19 cellular contexts compared by ENCODE assay signal in the genomic region with DNA sequence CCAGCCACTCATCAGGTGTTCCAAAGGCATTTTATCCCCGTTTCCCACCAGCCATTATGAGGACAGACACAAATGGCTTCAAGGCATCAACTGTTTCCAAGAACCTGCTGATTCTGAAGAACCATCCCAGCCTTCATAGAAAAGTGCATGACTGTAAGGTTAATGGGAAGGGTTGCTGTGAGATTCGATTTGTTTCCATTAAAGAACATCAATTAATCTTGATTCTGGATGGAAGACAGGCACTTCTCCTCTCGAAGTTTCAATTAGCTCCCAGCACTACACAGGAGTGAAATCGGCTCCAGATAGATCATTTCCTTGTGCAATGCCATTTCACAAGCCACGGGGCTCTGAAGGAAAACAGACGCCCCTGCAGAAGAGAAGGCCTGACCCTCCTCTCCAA. TPM values are rescaled to one million over a fixed set of nuclear protein-coding genes. Genes with fewer than 3 reads are reported as not detected.
DNase-seq lines count a peak whose midpoint lies in the region; ATAC-seq and TF ChIP-seq lines count a peak whose summit lies in the region.
"Had no signal": no experiment of that assay in that cellular context is flagged by ENCODE, and none has a peak within 500 bp of the region (broad histone marks: within the 10 kb centered on the region; RNA-seq: fewer than 3 reads in every experiment).

No MANE protein-coding gene starts in this region.

- H3K36me3 Mint-ChIP-seq in neural progenitor cell = peaks cover 34% of the 10 kb centered on the region
- H3K36me3 Mint-ChIP-seq: CD8-positive, alpha-beta T cell had no signal

- no peaks in the 10 kb centered on the region for H3K9me3 ChIP-seq in OCI-LY3 (ENCODE audit: insufficient read depth, low read length)
- no peaks in the 10 kb centered on the region for H3K9me3 ChIP-seq in neural progenitor cell (ENCODE audit: low read depth)
- H3K9me3 ChIP-seq: BLaER1, Caco-2, HAP-1 had no signal

- H3K9ac ChIP-seq in OCI-LY3 (ENCODE audit: low read length) = peak overlapping the region; percentile 32; the same call in 1 of the 2 replicates
- no peak overlapping the region for H3K9ac ChIP-seq in neural progenitor cell
- H3K9ac ChIP-seq: BLaER1 had no signal

- H3K79me2 ChIP-seq in OCI-LY3 (ENCODE audit: low read length) = no peaks in the 10 kb centered on the region
- H3K79me2 ChIP-seq in neural progenitor cell (ENCODE audit: low read depth) = peaks cover 7% of the 10 kb centered on the region

- H3K4me2 ChIP-seq in OCI-LY3 (ENCODE audit: low read length) = peak overlapping the region; percentile 89
- no peak overlapping the region for H3K4me2 ChIP-seq in neural progenitor cell
- H3K4me2 ChIP-seq: BLaER1 had no signal

- peak; percentile 21 for DNase-seq in NCI-H128 (lab: John Stamatoyannopoulos, UW; ENCODE audit: unreplicated experiment)
- no peak for DNase-seq in neural progenitor cell (ENCODE audit: low spot score)
- DNase-seq in activated T-cell treated with anti-CD3 and anti-CD28 coated beads, Interleukin-2, amount 50 U/mL, for 48 hours = no peak
- no peak for DNase-seq in coronary artery (ENCODE audit: low spot score)
- DNase-seq: Caco-2; CD4-positive, CD25-positive, alpha-beta regulatory T cell; CD8-positive, alpha-beta T cell; DMS153; DND-41; GOT3; HFFc6 had no signal

- H3K4me3 Mint-ChIP-seq in neural progenitor cell = no peak overlapping the region
- H3K4me3 Mint-ChIP-seq: B cell; CD4-positive, CD25-positive, alpha-beta regulatory T cell; CD8-positive, alpha-beta T cell; HFFc6 had no signal

- H3K4me1 Mint-ChIP-seq in neural progenitor cell = peaks cover 68% of the 10 kb centered on the region
- H3K4me1 Mint-ChIP-seq: B cell had no signal

- TF ChIP-seq CTCF in OCI-LY3 (IDR thresholded peaks at IDR 0.05; ENCODE audit: low read depth, low read length) (no peak), neural progenitor cell (IDR thresholded peaks at IDR 0.05) (no peak), coronary artery (IDR thresholded peaks at IDR 0.05) (no peak)

- no peaks in the 10 kb centered on the region for H4K20me1 ChIP-seq in OCI-LY3 (ENCODE audit: insufficient read depth, low read length)
- H4K20me1 ChIP-seq in neural progenitor cell (ENCODE audit: low read depth) = peaks cover 46% of the 10 kb centered on the region

- H3K27me3 Mint-ChIP-seq in neural progenitor cell (ENCODE audit: insufficient read depth, low read depth) = peaks cover 5% of the 10 kb centered on the region
- H3K27me3 Mint-ChIP-seq: B cell; CD4-positive, CD25-positive, alpha-beta regulatory T cell had no signal

- ATAC-seq in SK-N-SH treated with all-trans-retinoic acid at 6 μM for 48 hours = no peak
- no peak for ATAC-seq in GM18520 (IDR thresholded peaks at IDR 0.05; ENCODE audit: unreplicated experiment)
- ATAC-seq: CD8-positive, alpha-beta T cell had no signal

- peaks cover 2% of the 10 kb centered on the region for H3K9me3 Mint-ChIP-seq in neural progenitor cell
- H3K9me3 Mint-ChIP-seq: CD4-positive, CD25-positive, alpha-beta regulatory T cell; CD8-positive, alpha-beta T cell; HFFc6 had no signal

- peak overlapping the region; percentile 69 for H3K4me3 ChIP-seq in OCI-LY3 (ENCODE audit: low read length)
- no peak overlapping the region for H3K4me3 ChIP-seq in neural progenitor cell
- H3K4me3 ChIP-seq in coronary artery = no peak overlapping the region
- H3K4me3 ChIP-seq: BLaER1, HAP-1 had no signal

- H3F3A ChIP-seq in neural progenitor cell (ENCODE audit: low read depth) = peaks cover 4% of the 10 kb centered on the region

- H3K36me3 ChIP-seq in OCI-LY3 (replicated peaks; ENCODE audit: low read depth, low read length) (no peaks in the 10 kb centered on the region), neural progenitor cell (no peaks in the 10 kb centered on the region)
- H3K36me3 ChIP-seq: HAP-1 had no signal

- H2AFZ ChIP-seq in OCI-LY3 (ENCODE audit: low read depth, low read length) = no peak overlapping the region
- no peak overlapping the region for H2AFZ ChIP-seq in neural progenitor cell (replicated peaks)

- peaks cover 45% of the 10 kb centered on the region for H3K4me1 ChIP-seq in OCI-LY3 (ENCODE audit: low read length)
- peaks cover 21% of the 10 kb centered on the region for H3K4me1 ChIP-seq in neural progenitor cell
- H3K4me1 ChIP-seq: BLaER1, Caco-2 had no signal

- H3K27ac Mint-ChIP-seq in neural progenitor cell = peak overlapping the region; percentile 70
- H3K27ac Mint-ChIP-seq: B cell; CD4-positive, CD25-positive, alpha-beta regulatory T cell; CD8-positive, alpha-beta T cell; HFFc6 had no signal

- H3K27me3 ChIP-seq in OCI-LY3 (ENCODE audit: low read depth, low read length) = no peaks in the 10 kb centered on the region
- no peaks in the 10 kb centered on the region for H3K27me3 ChIP-seq in neural progenitor cell
- H3K27me3 ChIP-seq: BLaER1 had no signal

- no peak overlapping the region for H3K27ac ChIP-seq in OCI-LY3 (ENCODE audit: low read length)
- no peak overlapping the region for H3K27ac ChIP-seq in neural progenitor cell
- no peak overlapping the region for H3K27ac ChIP-seq in coronary artery
- H3K27ac ChIP-seq: 22Rv1, BLaER1, C4-2B had no signal

TF ChIP-seq in SK-N-SH treated with all-trans-retinoic acid at 6 μM for 48 hours, 23 proteins besides CTCF, POLR2A, EP300 and RAD21:
- TF ChIP-seq RARB (CRISPR knock-in tag; IDR thresholded peaks at IDR 0.05) = no peak
- TF ChIP-seq ESRRG (CRISPR knock-in tag; IDR thresholded peaks at IDR 0.05) = no peak
- no peak for TF ChIP-seq ZFP3 (CRISPR knock-in tag; IDR thresholded peaks at IDR 0.05)
- TF ChIP-seq ISL1 (CRISPR knock-in tag; IDR thresholded peaks at IDR 0.05) = peak; percentile 76

RNA-seq across cellular contexts. Expression of a gene that starts 25.8 kb away (rescaled TPM):
- total RNA-seq in neural progenitor cell (ENCODE audit: low replicate concordance) = 35.7 and 59.3 TPM in 2 replicates
